In the genomic region with DNA sequence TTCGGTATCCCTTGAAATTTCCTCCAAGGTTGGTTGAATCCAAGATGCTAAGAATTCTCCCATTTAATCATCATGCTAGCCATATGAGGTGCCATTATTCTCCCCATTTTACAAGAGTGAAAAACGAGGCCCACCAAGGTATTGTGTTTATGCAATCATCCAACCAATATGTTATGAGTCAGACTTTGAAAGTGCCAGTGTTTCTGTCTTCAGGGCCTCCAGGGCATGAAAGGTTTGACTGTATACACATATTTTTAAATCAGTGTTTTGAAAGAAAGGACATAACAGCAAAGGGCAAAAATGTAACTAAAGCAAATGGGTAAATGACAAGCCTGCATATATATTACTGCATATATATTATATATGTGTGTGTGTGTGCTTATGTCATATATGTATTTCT, we compare ENCODE assay signal across 29 cellular contexts.
"Had no signal": no experiment of that assay in that cellular context is flagged by ENCODE, and none has a peak within 500 bp of the region (broad histone marks: within the 10 kb centered on the region; RNA-seq: fewer than 3 reads in every experiment).

No MANE protein-coding gene starts in this region.

- H3K36me3 Mint-ChIP-seq: activated naive CD8-positive, alpha-beta T cell; WTC11 had no signal

- H3K27ac Mint-ChIP-seq: activated CD8-positive, alpha-beta T cell treated with anti-CD3 and anti-CD28 coated beads, Interleukin-2, amount 10 ng/mL, durations not matched to agents 7 days and 5 days; activated naive CD8-positive, alpha-beta T cell; activated T-helper 1 cell treated with anti-CD3 and anti-CD28 coated beads, Interleukin-12 subunit alpha, Interleukin-12 subunit beta, Interleukin-2, Interleukin-4 antibody, amounts not matched to agents 30 ng/mL and 10 ng/mL and 1 ng/mL, durations not matched to agents 14 hours and 24 hours and 36 hours; T-helper 1 cell treated with Interleukin-12 subunit alpha and Interleukin-12 subunit beta and Interleukin-4 antibody, amounts not matched to agents 30 μg/mL and 1 μg/mL, for 36 hours; WTC11 had no signal

- FAIRE-seq: K562 had no signal

- H3K36me3 ChIP-seq: brain microvascular endothelial cell, Peyer's patch had no signal

- H3K4me3 ChIP-seq: K562, Peyer's patch had no signal

- DNase-seq: activated CD4-positive, alpha-beta T cell treated with anti-CD3 and anti-CD28 coated beads for 48 hours; activated CD4-positive, alpha-beta T cell treated with anti-CD3 and anti-CD28 coated beads, Interleukin-2, amount 50 U/mL, for 4 hours; activated CD4-positive, CD25-positive, alpha-beta regulatory T cell treated with anti-CD3 and anti-CD28 coated beads, Interleukin-2, amount 50 U/mL, for 72 hours; activated CD8-positive, alpha-beta memory T cell treated with anti-CD3 and anti-CD28 coated beads, Interleukin-2, amount 50 U/mL, for 48 hours; activated CD8-positive, alpha-beta T cell treated with anti-CD3 and anti-CD28 coated beads, Interleukin-2, amount 10 ng/mL, durations not matched to agents 7 days and 5 days; activated effector memory CD4-positive, alpha-beta T cell treated with Interleukin-2 at 50 U/mL for 16 hours; activated naive CD4-positive, alpha-beta T cell; activated T-cell treated with anti-CD3 and anti-CD28 coated beads, Interleukin-2, amount 50 U/mL, for 1 hour; brain microvascular endothelial cell; caudate nucleus; Karpas-422; NCI-H1092; NCI-H1417; NCI-H1930; NCI-H2171; NCI-H2227 treated with DMSO at 0.1 percent for 48 hours; NCI-H526 treated with DMSO at 0.1 percent for 48 hours; NCI-H82; NK-92 treated with Interleukin-12 subunit alpha and Interleukin-12 subunit beta, amount 100 ng/mL, for 24 hours; OCI-M1; Peyer's patch; SHP77; T-helper 9 cell had no signal

- ATAC-seq: activated CD8-positive, alpha-beta T cell treated with anti-CD3 and anti-CD28 coated beads, Interleukin-2, amount 10 ng/mL, durations not matched to agents 7 days and 5 days; K562; WTC11 had no signal

- H3K9me3 Mint-ChIP-seq: activated T-helper 1 cell treated with anti-CD3 and anti-CD28 coated beads, Interleukin-12 subunit alpha, Interleukin-12 subunit beta, Interleukin-2, Interleukin-4 antibody, amounts not matched to agents 30 ng/mL and 10 ng/mL and 1 ng/mL, durations not matched to agents 14 hours and 24 hours and 36 hours; T-helper 1 cell treated with Interleukin-12 subunit alpha and Interleukin-12 subunit beta and Interleukin-4 antibody, amounts not matched to agents 30 μg/mL and 1 μg/mL, for 36 hours had no signal

- H3K27ac ChIP-seq: brain microvascular endothelial cell, Peyer's patch, RWPE1 had no signal

- H3K27me3 ChIP-seq: brain microvascular endothelial cell, Peyer's patch had no signal

- H3K4me1 ChIP-seq: Peyer's patch had no signal

- H3K9me3 ChIP-seq: Peyer's patch had no signal

- H3K4me3 Mint-ChIP-seq: activated CD8-positive, alpha-beta T cell treated with anti-CD3 and anti-CD28 coated beads, Interleukin-2, amount 10 ng/mL, durations not matched to agents 7 days and 5 days; activated naive CD8-positive, alpha-beta T cell; activated T-helper 1 cell treated with anti-CD3 and anti-CD28 coated beads, Interleukin-12 subunit alpha, Interleukin-12 subunit beta, Interleukin-2, Interleukin-4 antibody, amounts not matched to agents 30 ng/mL and 10 ng/mL and 1 ng/mL, durations not matched to agents 14 hours and 24 hours and 36 hours; T-helper 1 cell treated with Interleukin-12 subunit alpha and Interleukin-12 subunit beta and Interleukin-4 antibody, amounts not matched to agents 30 μg/mL and 1 μg/mL, for 36 hours; WTC11 had no signal
